8 cellular contexts compared by ENCODE assay signal in the genomic region with DNA sequence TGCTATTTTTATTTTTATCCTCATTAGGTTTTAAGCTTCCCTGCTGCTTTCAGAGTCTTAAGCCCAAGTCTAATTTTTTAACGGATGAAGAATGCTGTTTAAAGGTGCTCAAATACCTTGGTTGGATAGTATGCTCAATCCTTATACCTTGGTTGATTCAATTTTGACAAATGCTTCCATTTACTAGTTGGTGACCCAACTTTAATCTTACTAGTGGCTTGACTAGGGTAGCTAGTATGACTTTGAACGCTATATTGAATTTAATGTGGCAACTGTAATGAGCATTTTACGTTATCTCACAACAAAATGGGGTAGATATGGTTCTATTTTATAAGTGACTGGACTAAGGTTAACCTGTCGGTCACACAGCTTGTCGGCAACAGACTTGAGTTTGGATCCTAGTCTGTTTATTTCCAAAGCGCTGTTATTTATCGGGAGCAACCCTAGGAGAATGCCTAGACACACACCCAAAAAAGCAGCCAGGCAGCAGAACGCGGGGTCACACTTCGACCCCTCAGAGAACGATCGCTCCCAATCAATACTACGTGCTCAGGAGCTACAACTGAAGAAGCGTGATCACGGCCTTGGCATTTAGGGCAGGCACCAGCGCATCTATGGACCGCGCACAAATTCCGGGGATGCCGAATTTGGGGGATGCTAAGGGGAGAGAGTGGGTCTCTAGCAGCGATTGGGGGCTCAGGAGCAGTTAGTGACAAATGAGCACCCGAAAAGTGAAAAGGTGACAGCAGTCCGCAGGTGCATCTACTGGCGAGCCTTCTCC. TPM values are rescaled to one million over a fixed set of nuclear protein-coding genes. Genes with fewer than 3 reads are reported as not detected.
DNase-seq lines count a peak whose midpoint lies in the region; ATAC-seq and TF ChIP-seq lines count a peak whose summit lies in the region.

No MANE protein-coding gene starts in this region.

- H2AFZ ChIP-seq in DND-41 (ENCODE audit: low read depth, low read length), result peak overlapping the region; percentile 98

- H4K20me1 ChIP-seq in DND-41 (ENCODE audit: insufficient read depth, low read length), result no peaks in the 10 kb centered on the region

- no peak for TF ChIP-seq POLR2A in uterus (IDR thresholded peaks at IDR 0.05)

- intact Hi-C loops in uterus (cut with DNase I; ENCODE audit: low total_unique reads), result no loop called here

- 16% methylated on average over 24 of the region's 24 CpGs for WGBS in liver

- peak overlapping the region; percentile 57 for H3K4me3 Mint-ChIP-seq in HFFc6
- H3K4me3 Mint-ChIP-seq in activated naive CD8-positive, alpha-beta T cell, result peak overlapping the region; percentile 86

- H3K27me3 ChIP-seq in DND-41 (ENCODE audit: insufficient read depth, low read length, poor library complexity), result no peaks in the 10 kb centered on the region
- no peaks in the 10 kb centered on the region for H3K27me3 ChIP-seq in liver (ENCODE audit: control insufficient read depth in 4 of 4, insufficient read depth in 4 of 4, low read length in 3 of 4)
- H3K27me3 ChIP-seq in uterus, result no peaks in the 10 kb centered on the region

- no peak for DNase-seq in DND-41
- DNase-seq in HFFc6, result no peak
- no peak for DNase-seq in uterus
- no peak for DNase-seq in islet precursor cell
- no peak for DNase-seq in NCI-H2029 (lab: John Stamatoyannopoulos, UW)

- TF ChIP-seq RAD21 in liver (IDR thresholded peaks at IDR 0.05), result no peak

- H3K36me3 ChIP-seq in DND-41 (ENCODE audit: insufficient read depth, low read length) (peaks cover 13% of the 10 kb centered on the region), liver (ENCODE audit: control insufficient read depth in 4 of 4, insufficient read depth in 3 of 4, low read depth in 1 of 4, low read length in 3 of 4) (peaks cover 0 to 8% (median 2%) of the 10 kb centered on the region in 4 donors), uterus (no peaks in the 10 kb centered on the region)

- peaks cover 35% of the 10 kb centered on the region for H3K4me1 ChIP-seq in DND-41 (ENCODE audit: insufficient read depth, low read length)
- peaks cover 6 to 43% (median 35%) of the 10 kb centered on the region in 4 donors for H3K4me1 ChIP-seq in liver (ENCODE audit: control insufficient read depth in 4 of 4, insufficient read depth in 4 of 4, low read length in 3 of 4)
- H3K4me1 ChIP-seq in uterus, result no peaks in the 10 kb centered on the region

- H3K9me3 ChIP-seq in DND-41 (ENCODE audit: insufficient read depth, low read length, severe bottlenecking) (no peaks in the 10 kb centered on the region), liver (ENCODE audit: control insufficient read depth in 4 of 4, low read length in 3 of 4) (no peaks in the 10 kb centered on the region), uterus (no peaks in the 10 kb centered on the region)

- H3K4me3 ChIP-seq in DND-41 (ENCODE audit: low read depth in 1 of 2, low read length in 2 of 2), result peak overlapping the region; percentile 56 to 86
- H3K4me3 ChIP-seq in liver (ENCODE audit: low read depth in 1 of 3, low read length in 3 of 3), result peak overlapping the region; percentile 73 to 80 (median 78)
- peak overlapping the region; percentile 43 to 57 for H3K4me3 ChIP-seq in uterus

- ATAC-seq in DND-41 (ENCODE audit: insufficient read depth, low read depth), result peak; percentile 15
- no peak for ATAC-seq in GM21825 (IDR thresholded peaks at IDR 0.05; ENCODE audit: unreplicated experiment)

- no peak overlapping the region for H3K27ac Mint-ChIP-seq in HFFc6
- H3K27ac Mint-ChIP-seq in activated naive CD8-positive, alpha-beta T cell, result peak overlapping the region; percentile 68

- H3K9me3 Mint-ChIP-seq in HFFc6, result no peaks in the 10 kb centered on the region; the same call in none of the 2 replicates
- no peaks in the 10 kb centered on the region for H3K9me3 Mint-ChIP-seq in activated naive CD8-positive, alpha-beta T cell (ENCODE audit: low read depth)

- peaks cover 12% of the 10 kb centered on the region; the same call in 1 of the 2 replicates for H3K36me3 Mint-ChIP-seq in HFFc6 (ENCODE audit: low read depth)
- H3K36me3 Mint-ChIP-seq in activated naive CD8-positive, alpha-beta T cell, result peaks cover 2% of the 10 kb centered on the region

- peak overlapping the region; percentile 92 for H3K4me2 ChIP-seq in DND-41 (ENCODE audit: insufficient read depth, low read length)

- H3K27ac ChIP-seq in DND-41 (ENCODE audit: low read length) (peak overlapping the region; percentile 77), liver (ENCODE audit: low read depth in 1 of 2, low read length in 2 of 2) (peak overlapping the region; percentile 84 to 87), uterus (peak overlapping the region in 1 of 2 donors; percentile 82)

- H3K9ac ChIP-seq in DND-41 (ENCODE audit: low read depth, low read length) (peak overlapping the region; percentile 93), liver (ENCODE audit: low read depth in 1 of 2, low read length in 2 of 2) (peak overlapping the region in 1 of 2 donors; percentile 24)

- peaks cover 11% of the 10 kb centered on the region for H3K79me2 ChIP-seq in DND-41 (ENCODE audit: insufficient read depth, low read length)

- H3K27me3 Mint-ChIP-seq in HFFc6 (ENCODE audit: insufficient read depth), result peaks cover 11% of the 10 kb centered on the region
- H3K27me3 Mint-ChIP-seq in activated naive CD8-positive, alpha-beta T cell, result no peaks in the 10 kb centered on the region

- H3K4me1 Mint-ChIP-seq in HFFc6 (ENCODE audit: low read depth), result no peaks in the 10 kb centered on the region
- peaks cover 23% of the 10 kb centered on the region for H3K4me1 Mint-ChIP-seq in activated naive CD8-positive, alpha-beta T cell (ENCODE audit: low read depth)

- TF ChIP-seq CTCF in DND-41 (IDR thresholded peaks at IDR 0.05; ENCODE audit: borderline replicate concordance, extremely low read depth, low read length, poor library complexity, severe bottlenecking) (no peak), HFFc6 (IDR thresholded peaks at IDR 0.05) (no peak), liver (IDR thresholded peaks at IDR 0.05; ENCODE audit: low read depth, low read length, missing input control) (no peak), uterus (IDR thresholded peaks at IDR 0.05) (no peak)

TF ChIP-seq in liver, 16 proteins besides CTCF, POLR2A, EP300 and RAD21:
- peak; percentile 16 for TF ChIP-seq NR2F2 (IDR thresholded peaks at IDR 0.05)
- TF ChIP-seq, protein P1, sequence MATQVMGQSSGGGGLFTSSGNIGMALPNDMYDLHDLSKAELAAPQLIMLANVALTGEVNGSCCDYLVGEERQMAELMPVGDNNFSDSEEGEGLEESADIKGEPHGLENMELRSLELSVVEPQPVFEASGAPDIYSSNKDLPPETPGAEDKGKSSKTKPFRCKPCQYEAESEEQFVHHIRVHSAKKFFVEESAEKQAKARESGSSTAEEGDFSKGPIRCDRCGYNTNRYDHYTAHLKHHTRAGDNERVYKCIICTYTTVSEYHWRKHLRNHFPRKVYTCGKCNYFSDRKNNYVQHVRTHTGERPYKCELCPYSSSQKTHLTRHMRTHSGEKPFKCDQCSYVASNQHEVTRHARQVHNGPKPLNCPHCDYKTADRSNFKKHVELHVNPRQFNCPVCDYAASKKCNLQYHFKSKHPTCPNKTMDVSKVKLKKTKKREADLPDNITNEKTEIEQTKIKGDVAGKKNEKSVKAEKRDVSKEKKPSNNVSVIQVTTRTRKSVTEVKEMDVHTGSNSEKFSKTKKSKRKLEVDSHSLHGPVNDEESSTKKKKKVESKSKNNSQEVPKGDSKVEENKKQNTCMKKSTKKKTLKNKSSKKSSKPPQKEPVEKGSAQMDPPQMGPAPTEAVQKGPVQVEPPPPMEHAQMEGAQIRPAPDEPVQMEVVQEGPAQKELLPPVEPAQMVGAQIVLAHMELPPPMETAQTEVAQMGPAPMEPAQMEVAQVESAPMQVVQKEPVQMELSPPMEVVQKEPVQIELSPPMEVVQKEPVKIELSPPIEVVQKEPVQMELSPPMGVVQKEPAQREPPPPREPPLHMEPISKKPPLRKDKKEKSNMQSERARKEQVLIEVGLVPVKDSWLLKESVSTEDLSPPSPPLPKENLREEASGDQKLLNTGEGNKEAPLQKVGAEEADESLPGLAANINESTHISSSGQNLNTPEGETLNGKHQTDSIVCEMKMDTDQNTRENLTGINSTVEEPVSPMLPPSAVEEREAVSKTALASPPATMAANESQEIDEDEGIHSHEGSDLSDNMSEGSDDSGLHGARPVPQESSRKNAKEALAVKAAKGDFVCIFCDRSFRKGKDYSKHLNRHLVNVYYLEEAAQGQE (IDR thresholded peaks at IDR 0.05), result no peak
- TF ChIP-seq, protein P2, sequence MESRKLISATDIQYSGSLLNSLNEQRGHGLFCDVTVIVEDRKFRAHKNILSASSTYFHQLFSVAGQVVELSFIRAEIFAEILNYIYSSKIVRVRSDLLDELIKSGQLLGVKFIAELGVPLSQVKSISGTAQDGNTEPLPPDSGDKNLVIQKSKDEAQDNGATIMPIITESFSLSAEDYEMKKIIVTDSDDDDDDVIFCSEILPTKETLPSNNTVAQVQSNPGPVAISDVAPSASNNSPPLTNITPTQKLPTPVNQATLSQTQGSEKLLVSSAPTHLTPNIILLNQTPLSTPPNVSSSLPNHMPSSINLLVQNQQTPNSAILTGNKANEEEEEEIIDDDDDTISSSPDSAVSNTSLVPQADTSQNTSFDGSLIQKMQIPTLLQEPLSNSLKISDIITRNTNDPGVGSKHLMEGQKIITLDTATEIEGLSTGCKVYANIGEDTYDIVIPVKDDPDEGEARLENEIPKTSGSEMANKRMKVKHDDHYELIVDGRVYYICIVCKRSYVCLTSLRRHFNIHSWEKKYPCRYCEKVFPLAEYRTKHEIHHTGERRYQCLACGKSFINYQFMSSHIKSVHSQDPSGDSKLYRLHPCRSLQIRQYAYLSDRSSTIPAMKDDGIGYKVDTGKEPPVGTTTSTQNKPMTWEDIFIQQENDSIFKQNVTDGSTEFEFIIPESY (IDR thresholded peaks at IDR 0.05), result no peak

RNA-seq across cellular contexts. Expression of gene ALDH5A1, which starts 0.6 kb away (rescaled TPM):
- total RNA-seq in HFFc6 (2021; fragmentation: NEBNext Ultra II Directional; extraction: Animal tissue kit (Norgen Biotek cat#: 25700)), result 1 to 10 TPM in 3 of 6 experiments, under 1 TPM in 3; 0.55 to 2.2 (median 1.2) TPM
- total RNA-seq in liver (10 to 100 TPM; 19.8 to 26.8 TPM), uterus (10 to 100 TPM in 1 of 4 donors, 1 to 10 TPM in 3; 6.8 to 12.4 (median 9.1) TPM)
- polyA plus RNA-seq in liver, result 10 to 100 TPM; 18.2 to 19.5 TPM

RNA-seq across cellular contexts. Expression of gene GPLD1, which starts 4.8 kb away (rescaled TPM):
- under 1 TPM; 0.14 to 0.39 (median 0.22) TPM for total RNA-seq in HFFc6 (2021; fragmentation: NEBNext Ultra II Directional; extraction: Animal tissue kit (Norgen Biotek cat#: 25700))
- total RNA-seq in liver (10 to 100 TPM; 24.0 to 62.0 TPM), uterus (1 to 10 TPM in 3 of 4 donors, under 1 TPM in 1; under 0.01 to 6.5 (median 3.7) TPM)
- 10 to 100 TPM; 15.5 to 20.5 TPM for polyA plus RNA-seq in liver
